Comparison of ENCODE assay signal across 10 cellular contexts in the genomic region with DNA sequence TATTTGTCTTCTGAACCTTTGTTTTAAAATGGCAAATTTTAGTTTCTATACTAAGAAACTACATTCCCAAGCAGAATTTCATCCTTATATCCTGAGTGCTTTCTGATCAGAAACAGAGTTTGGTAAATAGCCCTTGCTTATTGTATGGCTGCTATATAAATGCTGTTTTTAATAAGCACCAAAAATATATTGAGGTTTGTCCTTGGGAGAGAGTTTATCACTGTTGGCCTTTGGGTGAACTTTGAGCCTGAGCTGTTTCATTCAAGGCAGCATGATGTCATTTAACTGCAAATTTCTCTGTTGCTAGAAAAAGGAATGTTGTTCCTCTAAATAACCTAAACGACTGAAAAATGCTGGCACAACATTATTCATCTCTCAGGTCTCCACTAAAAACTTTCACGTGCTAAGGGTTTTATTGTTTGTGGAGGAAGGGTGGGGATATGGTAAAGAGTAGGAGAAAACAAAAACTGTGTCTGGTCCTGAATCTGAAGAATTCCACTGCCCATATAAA.
DNase-seq lines count a peak whose midpoint lies in the region; ATAC-seq, FAIRE-seq and TF ChIP-seq lines count a peak whose summit lies in the region.
"Had no signal": no experiment of that assay in that cellular context is flagged by ENCODE, and none has a peak within 500 bp of the region (broad histone marks: within the 10 kb centered on the region; RNA-seq: fewer than 3 reads in every experiment).

No MANE protein-coding gene starts in this region.

- H2AK5ac ChIP-seq in neuronal stem cell (ENCODE audit: low read depth, low read length) = no peak overlapping the region

- no peak overlapping the region for H3K9ac ChIP-seq in neuronal stem cell (ENCODE audit: low read depth, low read length, poor library complexity)

- peaks cover 0 to 8% of the 10 kb centered on the region in 2 donors for H3K4me1 ChIP-seq in neuronal stem cell (ENCODE audit: control insufficient read depth in 2 of 2, insufficient read depth in 1 of 2, low read depth in 1 of 2, low read length in 2 of 2)

- FAIRE-seq in endometrium (lab: Jason Lieb, UNC) (peak; percentile 43), GM12892 (lab: Jason Lieb, UNC) (no peak)

- H2BK15ac ChIP-seq in neuronal stem cell (ENCODE audit: low read length) = no peak overlapping the region

- no peaks in the 10 kb centered on the region for H3K27me3 ChIP-seq in neuronal stem cell (ENCODE audit: control insufficient read depth in 3 of 3, insufficient read depth in 3 of 3, low read depth in 1 of 3, low read length in 3 of 3)

- H3K9me3 ChIP-seq in neuronal stem cell (replicated peaks in 1 of 2; ENCODE audit: control insufficient read depth in 2 of 2, insufficient read depth in 1 of 2, low read depth in 1 of 2, low read length in 2 of 2) = no peaks in the 10 kb centered on the region

- H3K27ac ChIP-seq in neuronal stem cell (replicated peaks; ENCODE audit: low read length) = no peak overlapping the region

- no peak overlapping the region for H2BK12ac ChIP-seq in neuronal stem cell (ENCODE audit: low read length)

- H2BK120ac ChIP-seq in neuronal stem cell (ENCODE audit: low read depth, low read length) = no peak overlapping the region

- no peak for ATAC-seq in GM19467 (IDR thresholded peaks at IDR 0.05; ENCODE audit: unreplicated experiment)

- DNase-seq in ELF-1 (ENCODE audit: low read depth, low spot score) (peak; percentile 3), LoVo (ENCODE audit: low spot score) (peak; percentile 9), neuronal stem cell (ENCODE audit: low spot score) (no peak), Ammon's horn (ENCODE audit: low spot score) (no peak), GM12892 (ENCODE audit: insufficient read length) (no peak)
- DNase-seq in NK-92 treated with Interleukin-12 subunit alpha and Interleukin-12 subunit beta, amount 100 ng/mL, for 24 hours (lab: John Stamatoyannopoulos, UW) = no peak
- DNase-seq: activated CD4-positive, alpha-beta memory T cell treated with anti-CD3 and anti-CD28 coated beads, Interleukin-2, amount 10 ng/mL, durations not matched to agents 7 days and 5 days; hippocampal formation had no signal

- no peak overlapping the region for H3K18ac ChIP-seq in neuronal stem cell (ENCODE audit: low read length)

- H4K8ac ChIP-seq in neuronal stem cell (ENCODE audit: low read depth, low read length) = no peak overlapping the region

- H3K23ac ChIP-seq in neuronal stem cell (ENCODE audit: low read depth, low read length, poor library complexity) = no peak overlapping the region

- H3K4me2 ChIP-seq in neuronal stem cell (ENCODE audit: insufficient read depth, low read length, poor library complexity, severe bottlenecking) = no peak overlapping the region

- H4K91ac ChIP-seq in neuronal stem cell (ENCODE audit: low read depth, low read length, poor library complexity) = no peak overlapping the region

- no peaks in the 10 kb centered on the region for H3K36me3 ChIP-seq in neuronal stem cell (replicated peaks in 1 of 2; ENCODE audit: control insufficient read depth in 2 of 2, insufficient read depth in 2 of 2, low read length in 2 of 2)

- no peaks in the 10 kb centered on the region for H3K79me1 ChIP-seq in neuronal stem cell (ENCODE audit: low read depth, low read length)

- no CpG with 5 or more reads among the region's 2 CpGs for WGBS in neuronal stem cell (ENCODE audit: extremely low coverage in 2 of 2, insufficient read length in 2 of 2, insufficient replicate concordance in 1 of 2), 2 donors

- H3K4me3 ChIP-seq in neuronal stem cell (ENCODE audit: low read length in 2 of 2) = no peak overlapping the region

- H3K4ac ChIP-seq in neuronal stem cell (ENCODE audit: low read length) = no peak overlapping the region

- H2AFZ ChIP-seq in neuronal stem cell (ENCODE audit: low read length) = peak overlapping the region; percentile 15

- no peak overlapping the region for H3K14ac ChIP-seq in neuronal stem cell (ENCODE audit: low read length)

- TF ChIP-seq POLR2A in GM12892 (IDR thresholded peaks at IDR 0.05; ENCODE audit: low read depth, low read length) = no peak

- H2BK5ac ChIP-seq in neuronal stem cell (ENCODE audit: low read length) = no peak overlapping the region

Comparison
In these comparisons a context has a peak if more than half of its experiments do, and no peak if none do; other contexts are left out.
1. DNase-seq: peak in ELF-1 (single experiment) and LoVo (single experiment); none in neuronal stem cell (single experiment), Ammon's horn (single experiment), GM12892 (single experiment) and NK-92 treated with Interleukin-12 subunit alpha and Interleukin-12 subunit beta, amount 100 ng/mL, for 24 hours (single experiment).